8 cellular contexts compared by ENCODE assay signal in the genomic region with DNA sequence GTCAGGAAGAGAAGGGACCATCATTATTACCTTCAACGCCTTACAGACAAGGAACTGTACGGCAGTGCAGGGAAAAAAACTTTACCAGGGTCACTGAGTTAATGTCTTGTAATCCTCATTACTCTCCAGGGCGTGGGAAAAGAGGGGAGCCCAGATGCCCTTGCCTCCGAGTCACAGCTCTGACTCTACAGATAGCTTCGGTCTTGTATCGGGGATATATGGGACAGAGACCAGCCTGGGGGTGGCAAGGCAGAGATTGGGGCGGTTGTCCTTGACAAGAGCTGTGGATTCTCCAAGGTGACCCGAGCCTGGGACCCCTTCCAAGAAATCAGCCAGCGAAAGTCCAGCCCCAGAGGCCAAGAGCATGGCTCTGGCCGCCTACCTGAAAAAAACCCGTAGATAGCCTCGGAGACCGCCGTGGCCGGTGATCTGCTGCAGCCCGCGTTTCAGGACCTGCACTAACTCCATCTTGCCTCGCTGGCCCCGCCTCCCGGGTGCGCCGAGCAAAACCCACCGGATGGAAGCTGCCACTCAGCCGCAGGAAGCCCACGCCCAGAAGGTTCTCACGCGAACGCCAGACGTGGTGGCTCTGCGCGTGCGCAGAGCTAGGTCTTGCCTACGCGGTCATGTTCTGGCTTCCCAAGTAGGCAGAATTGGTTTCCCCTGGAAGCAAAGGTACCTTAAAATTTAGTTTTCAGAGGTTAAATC. TPM values are rescaled to one million over a fixed set of nuclear protein-coding genes. Genes with fewer than 3 reads are reported as not detected.
DNase-seq lines count a peak whose midpoint lies in the region; ATAC-seq, FAIRE-seq and TF ChIP-seq lines count a peak whose summit lies in the region.

TSS of gene NDUFA12 (minus strand) at position 485 of the 708 bp plus-strand sequence. CDS start at position 468, 17 bp downstream.

- peak within 1 kb of the TSS; percentile 95 for H3K4me3 Mint-ChIP-seq in progenitor cell of endocrine pancreas (ENCODE audit: low read depth)

- H3K4me1 Mint-ChIP-seq in progenitor cell of endocrine pancreas (ENCODE audit: low read depth): peaks cover 6% of the 10 kb centered on the region

- H3K4me1 ChIP-seq in left ventricle myocardium inferior: peaks cover 59% of the 10 kb centered on the region

- H3K36me3 ChIP-seq in left ventricle myocardium inferior: peaks cover 22% of the 10 kb centered on the region

- peak; percentile 99 for ATAC-seq in HG02852 (IDR thresholded peaks at IDR 0.05; ENCODE audit: unreplicated experiment)

- H3K27ac ChIP-seq in left ventricle myocardium inferior (replicated peaks): peak within 1 kb of the TSS; percentile 97

- DNase-seq in GM12892 (ENCODE audit: insufficient read length) (peak; percentile 75), NCI-H146 (lab: John Stamatoyannopoulos, UW) (peak; percentile 96), T-helper 1 cell (peak; percentile 87 to 97 (median 92)), amniotic epithelial cell (ENCODE audit: low read depth) (peak; percentile 96), left ventricle myocardium inferior (peak; percentile 96), progenitor cell of endocrine pancreas (ENCODE audit: low spot score, unreplicated experiment) (peak; percentile 92), ureter (ENCODE audit: low spot score) (peak; percentile 96)

- H3K27me3 Mint-ChIP-seq in progenitor cell of endocrine pancreas: no peaks in the 10 kb centered on the region

- H3K27me3 ChIP-seq in left ventricle myocardium inferior (ENCODE audit: low read depth): no peaks in the 10 kb centered on the region

- H3K4me3 ChIP-seq in left ventricle myocardium inferior: peak within 1 kb of the TSS; percentile 98

- peak; percentile 97 for FAIRE-seq in GM12892 (lab: Jason Lieb, UNC)

- H3K9me3 Mint-ChIP-seq in progenitor cell of endocrine pancreas (ENCODE audit: low read depth): peaks cover 6% of the 10 kb centered on the region

- H3K36me3 Mint-ChIP-seq in progenitor cell of endocrine pancreas (ENCODE audit: insufficient read depth): peaks cover 8% of the 10 kb centered on the region

- TF ChIP-seq CTCF in left ventricle myocardium inferior (IDR thresholded peaks at IDR 0.05; ENCODE audit: borderline replicate concordance): peak; percentile 8
- TF ChIP-seq CTCF in progenitor cell of endocrine pancreas (IDR thresholded peaks at IDR 0.05; ENCODE audit: unreplicated experiment): no peak

- peak; percentile 96 for TF ChIP-seq POLR2A in GM12892 (IDR thresholded peaks at IDR 0.05; ENCODE audit: low read depth, low read length)

- peak within 1 kb of the TSS; percentile 94 for H3K27ac Mint-ChIP-seq in progenitor cell of endocrine pancreas

- intact Hi-C loops in left ventricle myocardium inferior (cut with micrococcal nuclease): no loop called here

- H3K9me3 ChIP-seq in left ventricle myocardium inferior (replicated peaks): peaks cover 21% of the 10 kb centered on the region

RNA-seq across cellular contexts. Expression of gene NDUFA12, which starts in this region (rescaled TPM):
- 246 TPM for polyA plus RNA-seq in GM12892 (2012; ENCODE audit: missing spikeins)
- total RNA-seq in left ventricle myocardium inferior (353 TPM), progenitor cell of endocrine pancreas (83.9 and 86.5 TPM in 2 replicates), ureter (79.2 TPM)

Comparison
In these comparisons a context has a peak if more than half of its experiments do, and no peak if none do; other contexts are left out.
1. Peak in every context shown above with its lines: DNase-seq, ATAC-seq, H3K4me3 ChIP-seq and H3K27ac ChIP-seq.